ENCODE assay signal across 21 cellular contexts in genomic region chr17:30414486-30414885, GRCh38. TPM values are rescaled to one million over a fixed set of nuclear protein-coding genes. Genes with fewer than 3 reads are reported as not detected.
DNase-seq lines count a peak whose midpoint lies in the region; ATAC-seq and TF ChIP-seq lines count a peak whose summit lies in the region.
"Had no signal": no experiment of that assay in that cellular context is flagged by ENCODE, and none has a peak within 500 bp of the region (broad histone marks: within the 10 kb centered on the region; RNA-seq: fewer than 3 reads in every experiment).

No MANE protein-coding gene starts in this region.

- H3K27ac Mint-ChIP-seq in activated naive CD4-positive, alpha-beta T cell treated with anti-CD3 and anti-CD28 coated beads, Interleukin-2, amount 50 U/mL, for 24 hours: peak overlapping the region; percentile 73
- peak overlapping the region; percentile 34 for H3K27ac Mint-ChIP-seq in T-helper 17 cell

- ATAC-seq in T-helper 17 cell: no peak
- no peak for ATAC-seq in left ventricle myocardium superior
- no peak for ATAC-seq in GM18502 (IDR thresholded peaks at IDR 0.05; ENCODE audit: poor library complexity, unreplicated experiment)
- ATAC-seq in right lobe of liver: no peak
- ATAC-seq: GM12878 had no signal

- 96% methylated on average over 4 of the region's 4 CpGs for WGBS in right lobe of liver (ENCODE audit: insufficient coverage, low coverage, low lambda C conversion rate, missing lambda C conversion rate)

- no peaks in the 10 kb centered on the region for H3K4me1 ChIP-seq in right lobe of liver
- H3K4me1 ChIP-seq: Peyer's patch, SJSA1 had no signal

- H3K9me3 Mint-ChIP-seq in activated naive CD4-positive, alpha-beta T cell treated with anti-CD3 and anti-CD28 coated beads, Interleukin-2, amount 50 U/mL, for 24 hours: no peaks in the 10 kb centered on the region

- no peaks in the 10 kb centered on the region for H3K36me3 ChIP-seq in right lobe of liver
- H3K36me3 ChIP-seq: Peyer's patch, SJSA1 had no signal

- TF ChIP-seq POLR2A in right lobe of liver (IDR thresholded peaks at IDR 0.05): no peak

- peaks cover 18% of the 10 kb centered on the region for H3K36me3 Mint-ChIP-seq in activated naive CD4-positive, alpha-beta T cell treated with anti-CD3 and anti-CD28 coated beads, Interleukin-2, amount 50 U/mL, for 24 hours
- H3K36me3 Mint-ChIP-seq in T-helper 17 cell (ENCODE audit: low read depth): peaks cover 7% of the 10 kb centered on the region

- H3K27ac ChIP-seq in right lobe of liver: no peak overlapping the region
- H3K27ac ChIP-seq: Peyer's patch, SJSA1 had no signal

- TF ChIP-seq CTCF in fibroblast of villous mesenchyme (IDR thresholded peaks at IDR 0.05; ENCODE audit: insufficient read depth, low read depth, low read length): no peak
- no peak for TF ChIP-seq CTCF in right lobe of liver (IDR thresholded peaks at IDR 0.05)

- no peak overlapping the region for H3K4me3 ChIP-seq in fibroblast of villous mesenchyme (ENCODE audit: low read depth, low read length)
- H3K4me3 ChIP-seq in right lobe of liver: no peak overlapping the region
- H3K4me3 ChIP-seq: GM12878, Peyer's patch, SJSA1 had no signal

- no peaks in the 10 kb centered on the region for H3K27me3 Mint-ChIP-seq in activated naive CD4-positive, alpha-beta T cell treated with anti-CD3 and anti-CD28 coated beads, Interleukin-2, amount 50 U/mL, for 24 hours
- H3K27me3 Mint-ChIP-seq in T-helper 17 cell: no peaks in the 10 kb centered on the region

- H3K4me3 Mint-ChIP-seq in activated naive CD4-positive, alpha-beta T cell treated with anti-CD3 and anti-CD28 coated beads, Interleukin-2, amount 50 U/mL, for 24 hours: no peak overlapping the region
- H3K4me3 Mint-ChIP-seq in T-helper 17 cell: no peak overlapping the region

- intact Hi-C loops in left ventricle myocardium superior (cut with micrococcal nuclease) (no loop called here), right lobe of liver (cut with DNase I) (no loop called here)

- no peak for DNase-seq in activated naive CD4-positive, alpha-beta T cell treated with Interleukin-2 at 50 U/mL for 16 hours
- DNase-seq in EH (ENCODE audit: low read depth): peak; percentile 79
- no peak for DNase-seq in T-helper 17 cell
- DNase-seq in fibroblast of villous mesenchyme (ENCODE audit: low read depth): peak; percentile 37
- DNase-seq in left ventricle myocardium superior: no peak
- DNase-seq in right lobe of liver: no peak
- DNase-seq: COR-L47, DMS 273 treated with DMSO at 0.1 percent for 48 hours, DND-41, GDM1, KBM-7, NCI-H1105 treated with DMSO at 0.1 percent for 48 hours, NCI-H1694, NCI-H2081 treated with DMSO at 0.1 percent for 48 hours, NCI-H446 treated with DMSO at 0.1 percent for 48 hours, NCI-H69, Peyer's patch had no signal

- H3K27me3 ChIP-seq in right lobe of liver: no peaks in the 10 kb centered on the region
- H3K27me3 ChIP-seq: Peyer's patch, SJSA1 had no signal

- H3K9me3 ChIP-seq in T-helper 17 cell (ENCODE audit: control insufficient read depth, low read length, poor library complexity, severe bottlenecking) (no peaks in the 10 kb centered on the region), right lobe of liver (no peaks in the 10 kb centered on the region)
- H3K9me3 ChIP-seq: Peyer's patch, SJSA1 had no signal

- H3K4me1 Mint-ChIP-seq in activated naive CD4-positive, alpha-beta T cell treated with anti-CD3 and anti-CD28 coated beads, Interleukin-2, amount 50 U/mL, for 24 hours: peaks cover 48% of the 10 kb centered on the region
- peaks cover 34% of the 10 kb centered on the region for H3K4me1 Mint-ChIP-seq in T-helper 17 cell

RNA-seq across cellular contexts. Expression of gene CPD, which starts 35.8 kb away (rescaled TPM):
- 10 to 100 TPM; 34.3 to 43.1 TPM for total RNA-seq in T-helper 17 cell
- 116 and 177 TPM in 2 replicates for total RNA-seq in fibroblast of villous mesenchyme
- total RNA-seq in left ventricle myocardium superior: 20.3 TPM
- total RNA-seq in right lobe of liver: 100 to 1,000 TPM in 2 of 6 experiments, 10 to 100 TPM in 4; 42.2 to 129 (median 53.5) TPM

Comparison
In these comparisons a context has a peak if more than half of its experiments do, and no peak if none do; other contexts are left out.
1. DNase-seq: peak in EH (single experiment) and fibroblast of villous mesenchyme (single experiment); none in activated naive CD4-positive, alpha-beta T cell treated with Interleukin-2 at 50 U/mL for 16 hours (single experiment), T-helper 17 cell (0 of 3), left ventricle myocardium superior (single experiment) and right lobe of liver (0 of 3).